ENCODE assay signal across 17 cellular contexts in the genomic region with DNA sequence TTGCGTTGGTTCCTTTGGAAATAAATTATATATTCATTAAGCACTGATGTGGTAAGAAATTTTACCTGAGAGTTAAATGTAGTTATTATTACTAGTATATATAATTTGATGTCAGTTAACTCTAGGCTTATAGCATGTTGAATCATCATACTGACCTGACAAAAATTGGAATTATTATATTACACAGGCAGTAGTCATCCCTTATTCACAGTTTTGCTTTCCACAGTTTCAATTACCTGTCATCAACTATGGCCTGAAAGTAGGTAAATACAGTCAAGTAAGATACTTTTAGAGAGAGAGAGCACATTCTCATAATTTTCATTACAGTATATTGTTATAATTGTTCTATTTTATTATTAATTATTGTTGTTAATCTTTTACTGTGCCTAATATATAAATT.
DNase-seq lines count a peak whose midpoint lies in the region; ATAC-seq and TF ChIP-seq lines count a peak whose summit lies in the region.
"Had no signal": no experiment of that assay in that cellular context is flagged by ENCODE, and none has a peak within 500 bp of the region (broad histone marks: within the 10 kb centered on the region; RNA-seq: fewer than 3 reads in every experiment).

No MANE protein-coding gene starts in this region.

- ATAC-seq in PC-3: no peak
- peak; percentile 28 for ATAC-seq in esophagus mucosa
- no peak for ATAC-seq in upper lobe of left lung (ENCODE audit: low FRiP score in 2 of 2)
- no peak for ATAC-seq in HG03432 (IDR thresholded peaks at IDR 0.05; ENCODE audit: unreplicated experiment)
- ATAC-seq: A549; CD8-positive, alpha-beta T cell had no signal

- intact Hi-C loops in PC-3 (cut with micrococcal nuclease): no loop called here

- H3K4me1 ChIP-seq in PC-3 (ENCODE audit: insufficient read depth, low read length) (no peaks in the 10 kb centered on the region), upper lobe of left lung (no peaks in the 10 kb centered on the region)
- H3K4me1 ChIP-seq: A549; BLaER1 treated with 17β-estradiol and CSF1 and Interleukin-3, amounts not matched to agents 10 nM and 100 nM; Caco-2 had no signal

- no TSS peak for BruUV-seq in PC-3 (replicated peaks; lab: Mats Ljungman, UMichigan)

- DNase-seq in PC-3 (peak; percentile 38), epithelial cell of esophagus (ENCODE audit: low read depth) (peak; percentile 37), upper lobe of left lung (no peak), MG63 (no peak)
- DNase-seq: AML-193; Caco-2; Calu3; CD4-positive, alpha-beta T cell; CD8-positive, alpha-beta T cell; DMS79 treated with DMSO at 0.1 percent for 48 hours; GF-D8 had no signal

- no peaks in the 10 kb centered on the region for H3K9me3 ChIP-seq in PC-3 (ENCODE audit: low read length)
- no peaks in the 10 kb centered on the region for H3K9me3 ChIP-seq in upper lobe of left lung
- no peaks in the 10 kb centered on the region for H3K9me3 ChIP-seq in MG63
- H3K9me3 ChIP-seq: A549; BLaER1 treated with 17β-estradiol and CSF1 and Interleukin-3, amounts not matched to agents 10 nM and 100 nM; Caco-2 had no signal

- CTCF ChIA-PET in PC-3 (lab: Charles Lee): no interaction called here

- H3K4me3 ChIP-seq in PC-3 (ENCODE audit: low read length) (no peak overlapping the region), epithelial cell of esophagus (ENCODE audit: low read length) (no peak overlapping the region), upper lobe of left lung (no peak overlapping the region), MG63 (no peak overlapping the region)
- H3K4me3 ChIP-seq: A549; BLaER1 treated with 17β-estradiol and CSF1 and Interleukin-3, amounts not matched to agents 10 nM and 100 nM had no signal

- 95 to 97% methylated on average over 1 of the region's 1 CpG for WGBS in upper lobe of left lung, 2 donors

- no peak for TF ChIP-seq CTCF in PC-3 (conservative IDR thresholded peaks at IDR 0.05; ENCODE audit: low read depth, low read length)
- no peak for TF ChIP-seq CTCF in epithelial cell of esophagus (IDR thresholded peaks at IDR 0.05; ENCODE audit: insufficient read depth, low read depth, low read length, missing control alignments)
- no peak for TF ChIP-seq CTCF in upper lobe of left lung (IDR thresholded peaks at IDR 0.05)

- no peaks in the 10 kb centered on the region for H4K20me1 ChIP-seq in PC-3 (ENCODE audit: low read length)
- H4K20me1 ChIP-seq: BLaER1 treated with 17β-estradiol and CSF1 and Interleukin-3, amounts not matched to agents 10 nM and 100 nM had no signal

- H3K36me3 ChIP-seq in PC-3 (ENCODE audit: low read depth, low read length) (no peaks in the 10 kb centered on the region), upper lobe of left lung (no peaks in the 10 kb centered on the region), MG63 (no peaks in the 10 kb centered on the region)
- H3K36me3 ChIP-seq: BLaER1 treated with 17β-estradiol and CSF1 and Interleukin-3, amounts not matched to agents 10 nM and 100 nM had no signal

- no peak for TF ChIP-seq EP300 in upper lobe of left lung (IDR thresholded peaks at IDR 0.05)

- no peaks in the 10 kb centered on the region for H3K9me2 ChIP-seq in PC-3 (replicated peaks; ENCODE audit: low read length)

- no peaks in the 10 kb centered on the region for H3F3A ChIP-seq in PC-3 (ENCODE audit: low read length, unreplicated experiment)

- no peak overlapping the region for H3K9ac ChIP-seq in PC-3 (ENCODE audit: low read length)
- H3K9ac ChIP-seq: BLaER1 treated with 17β-estradiol and CSF1 and Interleukin-3, amounts not matched to agents 10 nM and 100 nM had no signal

- no peaks in the 10 kb centered on the region for H3K79me2 ChIP-seq in PC-3 (ENCODE audit: low read length)

- POLR2A ChIA-PET in PC-3 (lab: Charles Lee; ENCODE audit: unreplicated experiment): no interaction called here

- no peak overlapping the region for H2AFZ ChIP-seq in PC-3 (ENCODE audit: low read length)

- no peak for TF ChIP-seq POLR2A in upper lobe of left lung (IDR thresholded peaks at IDR 0.05)

- H3K27me3 ChIP-seq in PC-3 (ENCODE audit: low read length) (no peaks in the 10 kb centered on the region), upper lobe of left lung (no peaks in the 10 kb centered on the region), MG63 (no peaks in the 10 kb centered on the region)
- H3K27me3 ChIP-seq: BLaER1 treated with 17β-estradiol and CSF1 and Interleukin-3, amounts not matched to agents 10 nM and 100 nM had no signal

- H3K4me2 ChIP-seq in PC-3 (ENCODE audit: low read length): no peak overlapping the region
- H3K4me2 ChIP-seq: A549; BLaER1 treated with 17β-estradiol and CSF1 and Interleukin-3, amounts not matched to agents 10 nM and 100 nM had no signal

- no peak overlapping the region for H3K27ac ChIP-seq in PC-3 (ENCODE audit: low read length)
- no peak overlapping the region for H3K27ac ChIP-seq in upper lobe of left lung
- H3K27ac ChIP-seq: 22Rv1; A549; BLaER1 treated with 17β-estradiol and CSF1 and Interleukin-3, amounts not matched to agents 10 nM and 100 nM; C4-2B had no signal

Comparison
In these comparisons a context has a peak if more than half of its experiments do, and no peak if none do; other contexts are left out.
1. DNase-seq: peak in PC-3 (single experiment) and epithelial cell of esophagus (single experiment); none in upper lobe of left lung (0 of 2) and MG63 (single experiment).